8 cellular contexts compared by ENCODE assay signal in genomic region chr7:106767498-106768323, GRCh38.
DNase-seq lines count a peak whose midpoint lies in the region; ATAC-seq, FAIRE-seq and TF ChIP-seq lines count a peak whose summit lies in the region.

No MANE protein-coding gene starts in this region.

- peak overlapping the region; percentile 56 to 81 (median 76) for H3K4me3 Mint-ChIP-seq in IgD-negative memory B cell

- no peaks in the 10 kb centered on the region for H4K20me1 ChIP-seq in DOHH2 (ENCODE audit: control insufficient read depth, insufficient read depth, low read depth, low read length)

- peak overlapping the region; percentile 71 to 93 (median 84) for H3K27ac Mint-ChIP-seq in IgD-negative memory B cell

- H3K36me3 Mint-ChIP-seq in IgD-negative memory B cell, result no peaks in the 10 kb centered on the region

- H3K4me3 ChIP-seq in DOHH2 (ENCODE audit: low read length), result peak overlapping the region; percentile 38
- H3K4me3 ChIP-seq in esophagus muscularis mucosa, result peak overlapping the region in 3 of 4 donors; percentile 10 to 30 (median 21)
- H3K4me3 ChIP-seq in left ventricle myocardium inferior, result no peak overlapping the region
- no peak overlapping the region for H3K4me3 ChIP-seq in effector memory CD4-positive, alpha-beta T cell (ENCODE audit: insufficient read depth, low read depth, low read length, poor library complexity, severe bottlenecking)

- H3K4me1 ChIP-seq in DOHH2 (ENCODE audit: control insufficient read depth, low read length), result peaks cover 14% of the 10 kb centered on the region
- peaks cover 0 to 44% (median 33%) of the 10 kb centered on the region in 4 donors for H3K4me1 ChIP-seq in esophagus muscularis mucosa
- H3K4me1 ChIP-seq in left ventricle myocardium inferior, result peaks cover 6% of the 10 kb centered on the region
- H3K4me1 ChIP-seq in effector memory CD4-positive, alpha-beta T cell (ENCODE audit: control insufficient read depth, insufficient read depth, low read length, poor library complexity, severe bottlenecking), result peaks cover 12% of the 10 kb centered on the region

- H3K36me3 ChIP-seq in DOHH2 (ENCODE audit: control insufficient read depth, low read length) (no peaks in the 10 kb centered on the region), esophagus muscularis mucosa (no peaks in the 10 kb centered on the region), left ventricle myocardium inferior (no peaks in the 10 kb centered on the region)
- H3K36me3 ChIP-seq in effector memory CD4-positive, alpha-beta T cell (ENCODE audit: control insufficient read depth, insufficient read depth, low read length), result no peaks in the 10 kb centered on the region

- peaks cover 1% of the 10 kb centered on the region for H3K27me3 Mint-ChIP-seq in IgD-negative memory B cell

- H3K4me1 Mint-ChIP-seq in IgD-negative memory B cell, result peaks cover 9 to 19% (median 16%) of the 10 kb centered on the region in 3 donors

- no peak for TF ChIP-seq EP300 in esophagus muscularis mucosa (IDR thresholded peaks at IDR 0.05)

- no peak for DNase-seq in esophagus muscularis mucosa (ENCODE audit: extremely low spot score)
- no peak for DNase-seq in NCI-H1105 (lab: John Stamatoyannopoulos, UW)
- DNase-seq in left ventricle myocardium inferior, result no peak
- no peak for DNase-seq in effector memory CD4-positive, alpha-beta T cell
- no peak for DNase-seq in GM19239 (ENCODE audit: insufficient read length, low spot score)

- no peaks in the 10 kb centered on the region for H3F3A ChIP-seq in DOHH2 (ENCODE audit: control insufficient read depth, insufficient read depth)

- intact Hi-C loops in esophagus muscularis mucosa (cut with DNase I), result no loop called here
- intact Hi-C loops in left ventricle myocardium inferior (cut with micrococcal nuclease), result no loop called here

- H3K27ac ChIP-seq in DOHH2 (ENCODE audit: low read depth, low read length), result no peak overlapping the region
- peak overlapping the region in 3 of 4 donors; percentile 17 to 57 (median 40) for H3K27ac ChIP-seq in esophagus muscularis mucosa (replicated peaks in 1 of 4)
- no peak overlapping the region for H3K27ac ChIP-seq in left ventricle myocardium inferior (replicated peaks)
- H3K27ac ChIP-seq in effector memory CD4-positive, alpha-beta T cell (ENCODE audit: insufficient read depth, low read length, poor library complexity, severe bottlenecking), result no peak overlapping the region

- no peaks in the 10 kb centered on the region for H3K9me3 Mint-ChIP-seq in IgD-negative memory B cell

- FAIRE-seq in GM19239 (lab: Jason Lieb, UNC), result no peak

- no peaks in the 10 kb centered on the region for H3K9me2 ChIP-seq in DOHH2 (replicated peaks; ENCODE audit: control insufficient read depth, low read length)

- H3K27me3 ChIP-seq in DOHH2 (ENCODE audit: control insufficient read depth, low read length), result no peaks in the 10 kb centered on the region
- H3K27me3 ChIP-seq in esophagus muscularis mucosa, result no peaks in the 10 kb centered on the region
- H3K27me3 ChIP-seq in left ventricle myocardium inferior (ENCODE audit: low read depth), result no peaks in the 10 kb centered on the region
- H3K27me3 ChIP-seq in effector memory CD4-positive, alpha-beta T cell (replicated peaks; ENCODE audit: control insufficient read depth, insufficient read depth, low read length, poor library complexity, severe bottlenecking), result no peaks in the 10 kb centered on the region

- ATAC-seq in GM21423 (IDR thresholded peaks at IDR 0.05; ENCODE audit: unreplicated experiment), result peak; percentile 68

- TF ChIP-seq POLR2A in esophagus muscularis mucosa (IDR thresholded peaks at IDR 0.05; ENCODE audit: low read depth), result no peak

- H3K79me2 ChIP-seq in DOHH2 (ENCODE audit: control insufficient read depth, low read length), result no peaks in the 10 kb centered on the region

- H3K9me3 ChIP-seq in DOHH2 (ENCODE audit: control insufficient read depth, insufficient read depth, low read length), result no peaks in the 10 kb centered on the region
- H3K9me3 ChIP-seq in esophagus muscularis mucosa, result no peaks in the 10 kb centered on the region
- H3K9me3 ChIP-seq in left ventricle myocardium inferior (replicated peaks), result no peaks in the 10 kb centered on the region
- H3K9me3 ChIP-seq in effector memory CD4-positive, alpha-beta T cell (ENCODE audit: control insufficient read depth, low read length), result no peaks in the 10 kb centered on the region

- peak overlapping the region; percentile 30 for H3K4me2 ChIP-seq in DOHH2 (ENCODE audit: low read length)

- TF ChIP-seq CTCF in DOHH2 (IDR thresholded peaks at IDR 0.05; ENCODE audit: low read depth, low read length, poor library complexity, severe bottlenecking), result no peak
- TF ChIP-seq CTCF in esophagus muscularis mucosa (IDR thresholded peaks at IDR 0.05), result no peak
- no peak for TF ChIP-seq CTCF in left ventricle myocardium inferior (IDR thresholded peaks at IDR 0.05; ENCODE audit: borderline replicate concordance)

- 61% methylated on average over 8 of the region's 8 CpGs for WGBS in esophagus muscularis mucosa

Comparison
In these comparisons a context has a peak if more than half of its experiments do, and no peak if none do; other contexts are left out.
1. H3K27ac ChIP-seq: peak in esophagus muscularis mucosa (3 of 4); none in DOHH2 (single experiment), left ventricle myocardium inferior (single experiment) and effector memory CD4-positive, alpha-beta T cell (single experiment).
2. H3K4me3 ChIP-seq: peak in DOHH2 (single experiment) and esophagus muscularis mucosa (3 of 4); none in left ventricle myocardium inferior (single experiment) and effector memory CD4-positive, alpha-beta T cell (single experiment).